Comparison of ENCODE assay signal across 8 cellular contexts in genomic region chr19:48899781-48900476, GRCh38. TPM values are rescaled to one million over a fixed set of nuclear protein-coding genes. Genes with fewer than 3 reads are reported as not detected.
DNase-seq lines count a peak whose midpoint lies in the region; ATAC-seq, FAIRE-seq and TF ChIP-seq lines count a peak whose summit lies in the region.

TSS of gene NUCB1 (plus strand) at chr19:48900312. CDS start at chr19:48900797, 485 bp downstream.

- H3K36me3 ChIP-seq in KOPT-K1 (ENCODE audit: insufficient read depth, low read length) (peaks cover 19% of the 10 kb centered on the region), esophagus muscularis mucosa (peaks cover 0 to 21% (median 18%) of the 10 kb centered on the region in 4 donors), muscle layer of duodenum (ENCODE audit: control insufficient read depth in 1 of 2, insufficient read depth in 2 of 2, low read length in 2 of 2) (peaks cover 10 to 11% of the 10 kb centered on the region in 2 donors)

- intact Hi-C loops in esophagus muscularis mucosa (cut with DNase I): no loop called here

- peak within 1 kb of the TSS; percentile 70 to 90 (median 76) for H3K4me3 ChIP-seq in esophagus muscularis mucosa
- peak within 1 kb of the TSS; percentile 92 to 97 for H3K4me3 ChIP-seq in muscle layer of duodenum (ENCODE audit: low read depth in 1 of 2, low read length in 2 of 2)

- no peaks in the 10 kb centered on the region for H3K27me3 ChIP-seq in esophagus muscularis mucosa
- no peaks in the 10 kb centered on the region for H3K27me3 ChIP-seq in muscle layer of duodenum (ENCODE audit: low read depth, low read length)

- peak within 1 kb of the TSS; percentile 98 for H3K27ac Mint-ChIP-seq in activated T-cell treated with anti-CD3 and anti-CD28 coated beads, Interleukin-2, amount 50 U/mL, for 72 hours

- no peaks in the 10 kb centered on the region for H3K9me3 Mint-ChIP-seq in activated T-cell treated with anti-CD3 and anti-CD28 coated beads, Interleukin-2, amount 50 U/mL, for 72 hours

- peaks cover 17% of the 10 kb centered on the region for H3K27me3 Mint-ChIP-seq in activated T-cell treated with anti-CD3 and anti-CD28 coated beads, Interleukin-2, amount 50 U/mL, for 72 hours (ENCODE audit: low read depth)

- peak within 1 kb of the TSS; percentile 96 for H3K27ac ChIP-seq in KOPT-K1 (ENCODE audit: low read depth, low read length, poor library complexity, severe bottlenecking)
- H3K27ac ChIP-seq in esophagus muscularis mucosa (replicated peaks in 1 of 4): peak within 1 kb of the TSS; percentile 86 to 93 (median 92)
- H3K27ac ChIP-seq in muscle layer of duodenum (ENCODE audit: low read length): peak within 1 kb of the TSS; percentile 95

- H3K4me1 Mint-ChIP-seq in activated T-cell treated with anti-CD3 and anti-CD28 coated beads, Interleukin-2, amount 50 U/mL, for 72 hours (ENCODE audit: low read depth): peaks cover 50% of the 10 kb centered on the region

- whole genome bisulfite sequencing in esophagus muscularis mucosa: 11% methylated on average over 25 of the region's 34 CpGs

- peak; percentile 91 for FAIRE-seq in RCC 7860 (lab: Jason Lieb, UNC)

- H3K4me1 ChIP-seq in esophagus muscularis mucosa: peaks cover 36 to 63% (median 54%) of the 10 kb centered on the region in 4 donors
- peaks cover 2 to 19% of the 10 kb centered on the region in 2 donors for H3K4me1 ChIP-seq in muscle layer of duodenum (ENCODE audit: control insufficient read depth in 1 of 2, insufficient read depth in 2 of 2, low read length in 2 of 2)

- H3K36me3 Mint-ChIP-seq in activated T-cell treated with anti-CD3 and anti-CD28 coated beads, Interleukin-2, amount 50 U/mL, for 72 hours (ENCODE audit: insufficient read depth in 2 of 2): peaks cover 9 to 14% of the 10 kb centered on the region in 2 donors

- peak; percentile 78 for TF ChIP-seq POLR2A in esophagus muscularis mucosa (IDR thresholded peaks at IDR 0.05; ENCODE audit: low read depth)

- H3K4me3 Mint-ChIP-seq in activated T-cell treated with anti-CD3 and anti-CD28 coated beads, Interleukin-2, amount 50 U/mL, for 72 hours: peak within 1 kb of the TSS; percentile 98 to 99

- peak; percentile 91 for TF ChIP-seq EP300 in esophagus muscularis mucosa (IDR thresholded peaks at IDR 0.05)

- TF ChIP-seq CTCF in esophagus muscularis mucosa (IDR thresholded peaks at IDR 0.05): peak in 1 of 3 experiments; percentile 41

- DNase-seq in DMS114 treated with DMSO at 0.1 percent for 48 hours (lab: John Stamatoyannopoulos, UW; ENCODE audit: unreplicated experiment): peak; percentile 84
- peak; percentile 91 for DNase-seq in RCC 7860 (ENCODE audit: low spot score)
- peak; percentile 99 for DNase-seq in activated T-cell treated with anti-CD3 and anti-CD28 coated beads, Interleukin-2, amount 50 U/mL, for 72 hours
- DNase-seq in esophagus muscularis mucosa (ENCODE audit: extremely low spot score): peak; percentile 100
- DNase-seq in stimulated activated CD8-positive, alpha-beta memory T cell treated with anti-CD3 and anti-CD28 coated beads, Interleukin-7, amount 100 ng/mL, for 4 hours (ENCODE audit: low read depth in 2 of 2): peak; percentile 97 to 99

- peak; percentile 70 for ATAC-seq in GM21717 (IDR thresholded peaks at IDR 0.05; ENCODE audit: unreplicated experiment)
- peak; percentile 94 to 96 for ATAC-seq in activated T-cell treated with anti-CD3 and anti-CD28 coated beads, Interleukin-2, amount 50 U/mL, for 72 hours (replicated peaks in 1 of 2)

- H3K9me3 ChIP-seq in KOPT-K1 (ENCODE audit: insufficient read depth, low read length, poor library complexity, severe bottlenecking): no peaks in the 10 kb centered on the region
- no peaks in the 10 kb centered on the region for H3K9me3 ChIP-seq in esophagus muscularis mucosa
- H3K9me3 ChIP-seq in muscle layer of duodenum (ENCODE audit: control insufficient read depth in 1 of 2, low read length in 2 of 2): no peaks in the 10 kb centered on the region

RNA-seq across cellular contexts. Expression of gene NUCB1, which starts in this region (rescaled TPM):
- total RNA-seq in activated T-cell treated with anti-CD3 and anti-CD28 coated beads, Interleukin-2, amount 50 U/mL, for 72 hours: 100 to 1,000 TPM; 168 to 183 TPM
- total RNA-seq in esophagus muscularis mucosa: 100 to 1,000 TPM; 179 to 356 (median 284) TPM

Comparison
In these comparisons a context has a peak if more than half of its experiments do, and no peak if none do; other contexts are left out.
1. Peak in every context shown above with its lines: DNase-seq, ATAC-seq, H3K4me3 ChIP-seq and H3K27ac ChIP-seq.